ENCODE assay signal across 8 cellular contexts in the genomic region with DNA sequence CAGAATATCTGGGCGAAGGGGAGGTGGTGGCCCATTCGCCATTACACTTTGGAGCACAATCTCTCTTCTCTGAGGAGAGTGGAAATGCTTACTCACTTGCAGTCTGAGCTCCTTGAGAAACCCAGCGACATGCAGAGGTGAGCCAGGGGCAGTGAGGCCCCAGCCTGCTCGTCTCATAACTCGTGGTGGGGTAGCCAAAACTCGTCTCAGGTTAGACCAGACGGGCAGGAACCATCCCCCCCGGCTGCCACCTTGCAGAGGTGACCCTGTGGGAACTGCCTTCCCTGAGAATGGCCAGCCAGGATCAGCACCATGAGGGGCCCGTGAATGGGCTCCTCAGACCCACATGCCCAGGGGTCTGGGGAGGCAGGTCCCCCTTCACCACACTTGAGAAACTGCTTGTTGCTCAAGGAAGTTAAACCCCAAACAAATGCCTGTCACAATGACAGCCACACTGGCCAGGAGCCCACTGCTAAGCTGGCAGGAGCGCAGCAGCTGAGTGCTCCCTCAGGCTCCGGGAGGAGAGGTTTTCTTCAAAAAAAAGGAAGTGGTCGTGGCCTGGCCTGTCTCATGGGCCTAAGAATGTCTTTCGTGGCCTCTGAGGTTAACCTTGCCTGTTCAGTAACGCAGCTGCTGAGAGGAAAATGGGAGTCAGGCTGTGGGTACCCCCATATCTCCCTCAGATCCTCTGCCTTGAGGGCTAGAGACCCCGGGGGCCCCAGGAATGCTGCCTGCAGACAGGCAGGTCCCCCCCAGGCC. TPM values are rescaled to one million over a fixed set of nuclear protein-coding genes. Genes with fewer than 3 reads are reported as not detected.
DNase-seq lines count a peak whose midpoint lies in the region; ATAC-seq and TF ChIP-seq lines count a peak whose summit lies in the region.

No MANE protein-coding gene starts in this region.

- H3K4me1 ChIP-seq in cardiac muscle cell (ENCODE audit: low read depth) (no peaks in the 10 kb centered on the region), colonic mucosa (no peaks in the 10 kb centered on the region), uterus (no peaks in the 10 kb centered on the region)

- intact Hi-C loops in colonic mucosa (cut with DNase I) = no loop called here
- intact Hi-C loops in uterus (cut with DNase I; ENCODE audit: low total_unique reads) = loop anchor here (5.0 kb wide), 1 partner anchor 55 kb away; no protein-coding TSS in a partner anchor

- TF ChIP-seq CTCF in AG04450 (IDR thresholded peaks at IDR 0.05; ENCODE audit: low read depth, low read length) = no peak
- no peak for TF ChIP-seq CTCF in cardiac muscle cell (IDR thresholded peaks at IDR 0.05; ENCODE audit: low read depth, low read length)
- no peak for TF ChIP-seq CTCF in colonic mucosa (IDR thresholded peaks at IDR 0.05)
- no peak for TF ChIP-seq CTCF in uterus (IDR thresholded peaks at IDR 0.05)

- TF ChIP-seq POLR2A in uterus (IDR thresholded peaks at IDR 0.05) = no peak

- no peak overlapping the region for H3K4me3 ChIP-seq in AG04450 (ENCODE audit: low read depth, low read length)
- H3K4me3 ChIP-seq in cardiac muscle cell = no peak overlapping the region
- H3K4me3 ChIP-seq in colonic mucosa = no peak overlapping the region
- no peak overlapping the region for H3K4me3 ChIP-seq in uterus

- H3K9ac ChIP-seq in colonic mucosa (ENCODE audit: low read depth in 2 of 2, low read length in 2 of 2) = no peak overlapping the region

- no peaks in the 10 kb centered on the region for H3K27me3 ChIP-seq in AG04450 (ENCODE audit: control insufficient read depth, insufficient read depth, low read length)
- no peaks in the 10 kb centered on the region for H3K27me3 ChIP-seq in cardiac muscle cell
- no peaks in the 10 kb centered on the region for H3K27me3 ChIP-seq in colonic mucosa
- H3K27me3 ChIP-seq in uterus = no peaks in the 10 kb centered on the region

- H3K27ac Mint-ChIP-seq in stimulated activated memory B cell treated with anti-CD40 and anti-IgM and Interleukin-4, amounts not matched to agents 10 μg/mL and 1 μg/mL and 100 μg/mL, for 72 hours = peak overlapping the region; percentile 68

- no peak overlapping the region for H3K4me3 Mint-ChIP-seq in stimulated activated memory B cell treated with anti-CD40 and anti-IgM and Interleukin-4, amounts not matched to agents 10 μg/mL and 1 μg/mL and 100 μg/mL, for 72 hours

- no peaks in the 10 kb centered on the region for H3K27me3 Mint-ChIP-seq in stimulated activated memory B cell treated with anti-CD40 and anti-IgM and Interleukin-4, amounts not matched to agents 10 μg/mL and 1 μg/mL and 100 μg/mL, for 72 hours

- ATAC-seq in GM21737 (IDR thresholded peaks at IDR 0.05; ENCODE audit: unreplicated experiment) = peak; percentile 43
- ATAC-seq in stimulated activated memory B cell treated with anti-CD40 and anti-IgM and Interleukin-4, amounts not matched to agents 10 μg/mL and 1 μg/mL and 100 μg/mL, for 72 hours = peak; percentile 83
- ATAC-seq in HG03196 (IDR thresholded peaks at IDR 0.05; ENCODE audit: unreplicated experiment) = no peak

- POLR2A ChIA-PET in AG04450 (lab: Yijun Ruan, JAX) = interaction anchor here (1.0 to 1.8 kb wide), 2 partner anchors 9 to 17 kb away, joined by 5 to 9 read pairs; a partner anchor contains a TSS

- CTCF ChIA-PET in AG04450 (lab: Charles Lee) = interaction anchor here (2.5 kb wide), 1 partner anchor 55 kb away, joined by 16 read pairs; no protein-coding TSS in a partner anchor

- H3K36me3 Mint-ChIP-seq in stimulated activated memory B cell treated with anti-CD40 and anti-IgM and Interleukin-4, amounts not matched to agents 10 μg/mL and 1 μg/mL and 100 μg/mL, for 72 hours = peaks cover 18% of the 10 kb centered on the region

- peaks cover 2% of the 10 kb centered on the region for H3K36me3 ChIP-seq in cardiac muscle cell
- H3K36me3 ChIP-seq in colonic mucosa = no peaks in the 10 kb centered on the region
- no peaks in the 10 kb centered on the region for H3K36me3 ChIP-seq in uterus

- peaks cover 54% of the 10 kb centered on the region for H3K4me1 Mint-ChIP-seq in stimulated activated memory B cell treated with anti-CD40 and anti-IgM and Interleukin-4, amounts not matched to agents 10 μg/mL and 1 μg/mL and 100 μg/mL, for 72 hours

- H3K9me3 Mint-ChIP-seq in stimulated activated memory B cell treated with anti-CD40 and anti-IgM and Interleukin-4, amounts not matched to agents 10 μg/mL and 1 μg/mL and 100 μg/mL, for 72 hours = no peaks in the 10 kb centered on the region

- H3K9me3 ChIP-seq in AG04450 (ENCODE audit: control insufficient read depth, insufficient read depth, low read length) = no peaks in the 10 kb centered on the region
- no peaks in the 10 kb centered on the region for H3K9me3 ChIP-seq in cardiac muscle cell (ENCODE audit: low read depth)
- no peaks in the 10 kb centered on the region for H3K9me3 ChIP-seq in colonic mucosa
- H3K9me3 ChIP-seq in uterus = no peaks in the 10 kb centered on the region

- H3K27ac ChIP-seq in AG04450 (ENCODE audit: low read depth, low read length) (peak overlapping the region; percentile 21), cardiac muscle cell (peak overlapping the region; percentile 45), colonic mucosa (no peak overlapping the region), uterus (no peak overlapping the region)

- no peak for DNase-seq in AG04450 (ENCODE audit: low read depth, low spot score)
- peak; percentile 78 for DNase-seq in SKM-1 treated with dmso at 0.1 percent for 144 hours (lab: John Stamatoyannopoulos, UW; ENCODE audit: unreplicated experiment)
- DNase-seq in cardiac muscle cell (ENCODE audit: low read depth in 1 of 2, low spot score in 1 of 2) = peak in 1 of 2 donors; percentile 81
- DNase-seq in colonic mucosa = no peak
- no peak for DNase-seq in uterus

RNA-seq across cellular contexts. Expression of a gene that starts 9.2 kb away (rescaled TPM):
- polyA plus RNA-seq in AG04450 (2011; rRNA removed) (84.1 and 90.8 TPM in 2 replicates), cardiac muscle cell (164 and 212 TPM in 2 replicates)
- polyA minus RNA-seq in AG04450 (2011; rRNA and poly(A)+ RNA removed) = 42.2 and 53.0 TPM in 2 replicates
- total RNA-seq in cardiac muscle cell (99.2 and 130 TPM in 2 replicates), colonic mucosa (100 to 1,000 TPM; 240 to 398 TPM), uterus (100 to 1,000 TPM in 1 of 4 donors, 10 to 100 TPM in 3; 13.1 to 102 (median 73.5) TPM)

Comparison
In these comparisons a context has a peak if more than half of its experiments do, and no peak if none do; other contexts are left out.
1. H3K27ac ChIP-seq: peak in AG04450 (single experiment) and cardiac muscle cell (single experiment); none in colonic mucosa (single experiment) and uterus (0 of 2).